In the genomic region with DNA sequence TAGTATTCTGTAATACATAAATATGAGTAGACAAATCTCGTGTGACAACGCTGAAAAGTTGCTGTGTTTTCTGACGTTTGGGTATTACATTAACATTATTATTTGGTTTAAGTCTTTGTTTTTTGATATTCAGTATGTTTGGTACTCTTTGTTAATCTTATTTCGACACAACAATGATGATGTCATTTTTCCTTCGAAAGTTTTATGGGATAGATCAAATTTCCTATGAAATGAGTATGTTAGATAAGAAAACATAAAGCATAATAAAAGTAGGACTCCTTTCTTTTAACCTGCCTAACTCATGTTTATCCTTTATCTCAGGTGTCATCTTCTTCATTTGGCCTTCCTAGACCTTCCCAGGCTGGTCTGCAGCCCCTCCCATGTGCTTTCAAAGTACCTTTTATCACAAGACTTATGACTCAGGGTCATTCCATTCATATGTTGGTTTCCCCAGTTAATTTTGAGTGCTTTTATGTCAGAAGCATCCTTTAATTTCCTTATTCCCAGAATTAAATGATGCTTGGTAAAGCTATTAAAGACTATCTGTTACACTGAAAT, we compare ENCODE assay signal across 8 cellular contexts.
A peak's percentile ranks its signal among the peaks of the same experiment; 100 is the strongest.
DNase-seq lines count a peak whose midpoint lies in the region; ATAC-seq, FAIRE-seq and TF ChIP-seq lines count a peak whose summit lies in the region.

No MANE protein-coding gene starts in this region.

- DNase-seq in H54 (ENCODE audit: insufficient read length, low spot score), result no peak
- DNase-seq in SK-MEL-5 (ENCODE audit: low read depth, low spot score), result peak; percentile 51
- DNase-seq in fibroblast of peridontal ligament (ENCODE audit: extremely low read depth), result peak; percentile 77
- DNase-seq in sigmoid colon, result no peak
- no peak for DNase-seq in middle frontal gyrus (ENCODE audit: extremely low spot score, low spot score)
- DNase-seq in Right ventricle myocardium inferior (ENCODE audit: missing footprints), result no peak
- no peak for DNase-seq in NCI-H1417 (lab: John Stamatoyannopoulos, UW)

- no peak overlapping the region for H3K4me3 ChIP-seq in sigmoid colon

- intact Hi-C loops in sigmoid colon (cut with DNase I), result loop anchor here (2.0 to 10.0 kb wide), 9 partner anchors 51 to 676 kb away; a partner anchor contains a TSS
- intact Hi-C loops in Right ventricle myocardium inferior (cut with DNase I), result loop anchor here (5.0 to 10.0 kb wide), 3 partner anchors 101 to 673 kb away; no protein-coding TSS in a partner anchor

- TF ChIP-seq POLR2A in H54 (IDR thresholded peaks at IDR 0.05; ENCODE audit: low read depth, low read length) (no peak), sigmoid colon (IDR thresholded peaks at IDR 0.05) (no peak)

- FAIRE-seq in H54 (lab: Jason Lieb, UNC), result peak; percentile 89

- TF ChIP-seq EP300 in sigmoid colon (IDR thresholded peaks at IDR 0.05), result no peak

- no peaks in the 10 kb centered on the region for H3K9me3 ChIP-seq in sigmoid colon

- WGBS in sigmoid colon, 2 donors, result 33 to 68% methylated on average over 5 of the region's 5 CpGs

- H3K27me3 ChIP-seq in sigmoid colon, result no peaks in the 10 kb centered on the region

- peak overlapping the region; percentile 86 to 92 (median 88) for H3K27ac ChIP-seq in sigmoid colon

- ATAC-seq in GM18907 (IDR thresholded peaks at IDR 0.05; ENCODE audit: unreplicated experiment) (no peak), Right ventricle myocardium inferior (no peak)

- no peaks in the 10 kb centered on the region for H3K36me3 ChIP-seq in sigmoid colon

- in situ Hi-C loops in SK-MEL-5 (cut with HindIII; ENCODE audit: low pct_unique_long_range_greater_than_20kb, low sequenced_read_pairs), result no loop called here

- peaks cover 0 to 100% (median 91%) of the 10 kb centered on the region in 4 donors for H3K4me1 ChIP-seq in sigmoid colon

- TF ChIP-seq CTCF in sigmoid colon (IDR thresholded peaks at IDR 0.05), result no peak

Comparison
In these comparisons a context has a peak if more than half of its experiments do, and no peak if none do; other contexts are left out.
1. DNase-seq: peak in SK-MEL-5 (single experiment) and fibroblast of peridontal ligament (single experiment); none in H54 (single experiment), sigmoid colon (single experiment), middle frontal gyrus (single experiment), Right ventricle myocardium inferior (single experiment) and NCI-H1417 (0 of 3).